ENCODE assay signal across 1 cellular context in genomic region chr22:32205974-32206773, GRCh38.
TF ChIP-seq lines count a peak whose summit lies in the region.

No MANE protein-coding gene starts in this region.

TF ChIP-seq in A549, 52 proteins besides CTCF, POLR2A, EP300 and RAD21 (continued from another document):
- TF ChIP-seq ELK1 (IDR thresholded peaks at IDR 0.05; ENCODE audit: low read depth, low read length) = no peak
- TF ChIP-seq HEYL (CRISPR knock-in tag; IDR thresholded peaks at IDR 0.05) = no peak
- no peak for TF ChIP-seq CBX8 (IDR thresholded peaks at IDR 0.05)
- TF ChIP-seq MYC (IDR thresholded peaks at IDR 0.05; ENCODE audit: borderline replicate concordance, low read length) = no peak
- TF ChIP-seq CBX2 (IDR thresholded peaks at IDR 0.05; ENCODE audit: borderline replicate concordance, low read depth) = no peak
- TF ChIP-seq CHD4 (IDR thresholded peaks at IDR 0.05; ENCODE audit: borderline replicate concordance) = no peak
- TF ChIP-seq CEBPB (IDR thresholded peaks at IDR 0.05) = no peak
- TF ChIP-seq KDM1A (IDR thresholded peaks at IDR 0.05; ENCODE audit: low read depth) = no peak
